Comparison of ENCODE assay signal across 7 cellular contexts in genomic region chr1:225836296-225836695, GRCh38. TPM values are rescaled to one million over a fixed set of nuclear protein-coding genes. Genes with fewer than 3 reads are reported as not detected.
"Had no signal": no experiment of that assay in that cellular context is flagged by ENCODE, and none has a peak within 500 bp of the region (broad histone marks: within the 10 kb centered on the region; RNA-seq: fewer than 3 reads in every experiment).

No MANE protein-coding gene starts in this region.

RNA-seq across cellular contexts. Expression of gene LEFTY1, which starts 52.6 kb away (rescaled TPM):
- total RNA-seq: activated T-helper 1 cell treated with anti-CD3 and anti-CD28 coated beads, Interleukin-12 subunit alpha, Interleukin-12 subunit beta, Interleukin-2, Interleukin-4 antibody, amounts not matched to agents 30 ng/mL and 10 ng/mL and 1 ng/mL, durations not matched to agents 14 hours and 24 hours and 36 hours; bronchial epithelial cell; MCF 10A; PC-9; T-helper 1 cell treated with Interleukin-12 subunit alpha and Interleukin-12 subunit beta and Interleukin-4 antibody, amounts not matched to agents 30 ng/mL and 1 ng/mL, for 36 hours; T-helper 2 cell treated with Interferon-gamma antibody and Interleukin-4, amounts not matched to agents 100 ng/mL and 5 ng/mL, for 36 hours had no signal
- polyA plus RNA-seq: IgD-negative memory B cell had no signal
